ENCODE assay signal across 27 cellular contexts in genomic region chr6:41204156-41204555, GRCh38. TPM values are rescaled to one million over a fixed set of nuclear protein-coding genes. Genes with fewer than 3 reads are reported as not detected.
"Had no signal": no experiment of that assay in that cellular context is flagged by ENCODE, and none has a peak within 500 bp of the region (broad histone marks: within the 10 kb centered on the region; RNA-seq: fewer than 3 reads in every experiment).

No MANE protein-coding gene starts in this region.

- H3K27ac ChIP-seq: breast epithelium, SJSA1 had no signal

- ATAC-seq: activated CD4-positive, alpha-beta T cell treated with anti-CD3 and anti-CD28 coated beads for 36 hours; PC-3; SK-N-SH treated with all-trans-retinoic acid at 6 μM for 48 hours had no signal

- H3K36me3 ChIP-seq: breast epithelium, SJSA1 had no signal

- H3K4me3 Mint-ChIP-seq: activated CD4-positive, alpha-beta memory T cell treated with anti-CD3 and anti-CD28 coated beads, Interleukin-2, amount 10 ng/mL, durations not matched to agents 7 days and 5 days; activated CD4-positive, alpha-beta T cell treated with anti-CD3 and anti-CD28 coated beads for 36 hours; activated naive CD4-positive, alpha-beta T cell treated with anti-CD3 and anti-CD28 coated beads, Interleukin-2, amount 50 U/mL, for 24 hours; activated T-helper 1 cell treated with anti-CD3 and anti-CD28 coated beads, Interleukin-12 subunit alpha, Interleukin-12 subunit beta, Interleukin-2, Interleukin-4 antibody, amounts not matched to agents 30 ng/mL and 10 ng/mL and 1 ng/mL, durations not matched to agents 14 hours and 24 hours and 36 hours; T-helper 1 cell treated with Interleukin-12 subunit alpha and Interleukin-12 subunit beta and Interleukin-4 antibody, amounts not matched to agents 30 μg/mL and 1 μg/mL, for 36 hours had no signal

- H3K27ac Mint-ChIP-seq: activated CD4-positive, alpha-beta memory T cell treated with anti-CD3 and anti-CD28 coated beads, Interleukin-2, amount 10 ng/mL, durations not matched to agents 7 days and 5 days; activated CD4-positive, alpha-beta T cell treated with anti-CD3 and anti-CD28 coated beads for 36 hours; activated naive CD4-positive, alpha-beta T cell treated with anti-CD3 and anti-CD28 coated beads, Interleukin-2, amount 50 U/mL, for 24 hours; activated T-helper 1 cell treated with anti-CD3 and anti-CD28 coated beads, Interleukin-12 subunit alpha, Interleukin-12 subunit beta, Interleukin-2, Interleukin-4 antibody, amounts not matched to agents 30 ng/mL and 10 ng/mL and 1 ng/mL, durations not matched to agents 14 hours and 24 hours and 36 hours; T-helper 1 cell treated with Interleukin-12 subunit alpha and Interleukin-12 subunit beta and Interleukin-4 antibody, amounts not matched to agents 30 μg/mL and 1 μg/mL, for 36 hours had no signal

- H3K27me3 Mint-ChIP-seq: activated CD4-positive, alpha-beta memory T cell treated with anti-CD3 and anti-CD28 coated beads, Interleukin-2, amount 10 ng/mL, durations not matched to agents 7 days and 5 days; activated CD4-positive, alpha-beta T cell treated with anti-CD3 and anti-CD28 coated beads for 36 hours; activated naive CD4-positive, alpha-beta T cell treated with anti-CD3 and anti-CD28 coated beads, Interleukin-2, amount 50 U/mL, for 24 hours had no signal

- H3K9me3 ChIP-seq: breast epithelium, SJSA1 had no signal

- DNase-seq: activated CD4-positive, alpha-beta memory T cell treated with anti-CD3 and anti-CD28 coated beads, Interleukin-2, amount 10 ng/mL, durations not matched to agents 7 days and 5 days; activated CD4-positive, alpha-beta T cell treated with anti-CD3 and anti-CD28 coated beads for 36 hours; activated CD4-positive, alpha-beta T cell treated with anti-CD3 and anti-CD28 coated beads, Interleukin-2, amount 50 U/mL, for 1 hour; activated CD4-positive, CD25-positive, alpha-beta regulatory T cell; activated CD8-positive, alpha-beta memory T cell treated with anti-CD3 and anti-CD28 coated beads, Interleukin-2, amount 50 U/mL, for 48 hours; activated effector memory CD4-positive, alpha-beta T cell treated with Interleukin-2 at 50 U/mL for 16 hours; activated naive CD4-positive, alpha-beta T cell; activated T-cell treated with anti-CD3 and anti-CD28 coated beads, Interleukin-2, amount 50 U/mL, for 1 hour; aorta; caudate nucleus; KG1; NCI-H1092; NCI-H1417; NCI-H1930; NCI-H510A treated with DMSO at 0.1 percent for 48 hours; PC-3; SHP77; SW 1271; T1000 had no signal

- H3K36me3 Mint-ChIP-seq: activated naive CD4-positive, alpha-beta T cell treated with anti-CD3 and anti-CD28 coated beads, Interleukin-2, amount 50 U/mL, for 24 hours had no signal

- H3K4me1 ChIP-seq: breast epithelium, SJSA1 had no signal

- H3K27me3 ChIP-seq: breast epithelium had no signal

- H3K4me3 ChIP-seq: breast epithelium, SJSA1 had no signal

RNA-seq across cellular contexts. Expression of gene TREML2, which starts 3.2 kb away (rescaled TPM):
- total RNA-seq: LHCN-M2, M059J, PC-3, SJSA1 had no signal

RNA-seq across cellular contexts. Expression of gene TREML4, which starts 24.0 kb away (rescaled TPM):
- total RNA-seq: activated CD4-positive, alpha-beta memory T cell treated with anti-CD3 and anti-CD28 coated beads, Interleukin-2, amount 10 ng/mL, durations not matched to agents 7 days and 5 days; activated CD4-positive, alpha-beta T cell treated with anti-CD3 and anti-CD28 coated beads for 36 hours; activated T-helper 1 cell treated with anti-CD3 and anti-CD28 coated beads, Interleukin-12 subunit alpha, Interleukin-12 subunit beta, Interleukin-2, Interleukin-4 antibody, amounts not matched to agents 30 ng/mL and 10 ng/mL and 1 ng/mL, durations not matched to agents 14 hours and 24 hours and 36 hours; breast epithelium; LHCN-M2; M059J; PC-3; SJSA1 had no signal
- polyA plus RNA-seq: aorta had no signal

RNA-seq across cellular contexts. Expression of gene TREM2, which starts 41.2 kb away (rescaled TPM):
- total RNA-seq: activated CD4-positive, alpha-beta memory T cell treated with anti-CD3 and anti-CD28 coated beads, Interleukin-2, amount 10 ng/mL, durations not matched to agents 7 days and 5 days; activated CD4-positive, alpha-beta T cell treated with anti-CD3 and anti-CD28 coated beads for 36 hours; activated T-helper 1 cell treated with anti-CD3 and anti-CD28 coated beads, Interleukin-12 subunit alpha, Interleukin-12 subunit beta, Interleukin-2, Interleukin-4 antibody, amounts not matched to agents 30 ng/mL and 10 ng/mL and 1 ng/mL, durations not matched to agents 14 hours and 24 hours and 36 hours; LHCN-M2; M059J; PC-3; SJSA1 had no signal

RNA-seq across cellular contexts. Expression of gene TREML1, which starts 50.0 kb away (rescaled TPM):
- total RNA-seq: activated CD4-positive, alpha-beta memory T cell treated with anti-CD3 and anti-CD28 coated beads, Interleukin-2, amount 10 ng/mL, durations not matched to agents 7 days and 5 days; activated CD4-positive, alpha-beta T cell treated with anti-CD3 and anti-CD28 coated beads for 36 hours; activated T-helper 1 cell treated with anti-CD3 and anti-CD28 coated beads, Interleukin-12 subunit alpha, Interleukin-12 subunit beta, Interleukin-2, Interleukin-4 antibody, amounts not matched to agents 30 ng/mL and 10 ng/mL and 1 ng/mL, durations not matched to agents 14 hours and 24 hours and 36 hours; LHCN-M2; M059J; PC-3; SJSA1 had no signal
- polyA plus RNA-seq: aorta had no signal
